20 cellular contexts compared by ENCODE assay signal in genomic region chr10:120646738-120647427, GRCh38.
DNase-seq lines count a peak whose midpoint lies in the region; ATAC-seq, FAIRE-seq and TF ChIP-seq lines count a peak whose summit lies in the region.
"Had no signal": no experiment of that assay in that cellular context is flagged by ENCODE, and none has a peak within 500 bp of the region (broad histone marks: within the 10 kb centered on the region; RNA-seq: fewer than 3 reads in every experiment).

No MANE protein-coding gene starts in this region.

- H3K9me3 Mint-ChIP-seq in natural killer cell (no peaks in the 10 kb centered on the region), immature natural killer cell (peaks cover 0 to 1% (median 0%) of the 10 kb centered on the region in 6 donors)
- no peaks in the 10 kb centered on the region for H3K9me3 Mint-ChIP-seq in natural killer cell treated with Interleukin-12 subunit alpha and Interleukin-12 subunit beta and Interleukin-15 and Interleukin-18, amount 100 ng/mL, for 72 hours
- H3K9me3 Mint-ChIP-seq in CD8-positive, alpha-beta memory T cell: no peaks in the 10 kb centered on the region

- no peaks in the 10 kb centered on the region for H3K4me1 ChIP-seq in CD8-positive, alpha-beta memory T cell (ENCODE audit: insufficient read depth, low read length)
- H3K4me1 ChIP-seq: Caco-2, SJSA1 had no signal

- in situ Hi-C loops in brain microvascular endothelial cell (cut with HindIII; ENCODE audit: low pct_ligation_motif_present, low sequenced_read_pairs): no loop called here

- H3K9me3 ChIP-seq in CD8-positive, alpha-beta memory T cell (ENCODE audit: low read length): no peaks in the 10 kb centered on the region
- H3K9me3 ChIP-seq: Caco-2, SJSA1 had no signal

- CTCF ChIA-PET in CD8-positive, alpha-beta memory T cell (lab: Charles Lee): no interaction called here

- H3K27me3 Mint-ChIP-seq in natural killer cell (ENCODE audit: low read depth in 2 of 2): no peaks in the 10 kb centered on the region
- no peaks in the 10 kb centered on the region for H3K27me3 Mint-ChIP-seq in natural killer cell treated with Interleukin-12 subunit alpha and Interleukin-12 subunit beta and Interleukin-15 and Interleukin-18, amount 100 ng/mL, for 72 hours
- peaks cover 0 to 9% (median 0%) of the 10 kb centered on the region in 3 donors for H3K27me3 Mint-ChIP-seq in immature natural killer cell (ENCODE audit: low read depth in 3 of 3)
- no peaks in the 10 kb centered on the region for H3K27me3 Mint-ChIP-seq in CD8-positive, alpha-beta memory T cell
- H3K27me3 Mint-ChIP-seq: T-cell had no signal

- POLR2A ChIA-PET in CD8-positive, alpha-beta memory T cell (lab: Charles Lee): no interaction called here

- intact Hi-C loops in natural killer cell (cut with micrococcal nuclease): no loop called here

- ATAC-seq in natural killer cell: peak; percentile 26 to 67 (median 43)
- no peak for ATAC-seq in natural killer cell treated with Interleukin-12 subunit alpha and Interleukin-12 subunit beta and Interleukin-15 and Interleukin-18, amount 100 ng/mL, for 72 hours
- ATAC-seq: T-cell had no signal

- no peaks in the 10 kb centered on the region for H3K36me3 Mint-ChIP-seq in natural killer cell
- H3K36me3 Mint-ChIP-seq in natural killer cell treated with Interleukin-12 subunit alpha and Interleukin-12 subunit beta and Interleukin-15 and Interleukin-18, amount 100 ng/mL, for 72 hours: no peaks in the 10 kb centered on the region
- H3K36me3 Mint-ChIP-seq in immature natural killer cell: no peaks in the 10 kb centered on the region
- no peaks in the 10 kb centered on the region for H3K36me3 Mint-ChIP-seq in CD8-positive, alpha-beta memory T cell
- H3K36me3 Mint-ChIP-seq: T-cell had no signal

- peak overlapping the region; percentile 47 for H3K4me3 Mint-ChIP-seq in natural killer cell
- H3K4me3 Mint-ChIP-seq in natural killer cell treated with Interleukin-12 subunit alpha and Interleukin-12 subunit beta and Interleukin-15 and Interleukin-18, amount 100 ng/mL, for 72 hours: no peak overlapping the region
- peak overlapping the region; percentile 53 to 77 (median 73) for H3K4me3 Mint-ChIP-seq in immature natural killer cell
- no peak overlapping the region for H3K4me3 Mint-ChIP-seq in CD8-positive, alpha-beta memory T cell
- H3K4me3 Mint-ChIP-seq: T-cell had no signal

- H3K27ac Mint-ChIP-seq in natural killer cell (peak overlapping the region; percentile 22 to 74), immature natural killer cell (peak overlapping the region in 5 of 6 donors; percentile 26 to 78 (median 42))
- peak overlapping the region in 1 of 2 donors; percentile 8 for H3K27ac Mint-ChIP-seq in natural killer cell treated with Interleukin-12 subunit alpha and Interleukin-12 subunit beta and Interleukin-15 and Interleukin-18, amount 100 ng/mL, for 72 hours
- H3K27ac Mint-ChIP-seq in CD8-positive, alpha-beta memory T cell: no peak overlapping the region
- H3K27ac Mint-ChIP-seq: T-cell had no signal

- H3K27me3 ChIP-seq in brain microvascular endothelial cell (replicated peaks): no peaks in the 10 kb centered on the region
- no peaks in the 10 kb centered on the region for H3K27me3 ChIP-seq in CD8-positive, alpha-beta memory T cell (ENCODE audit: insufficient read depth, low read length, poor library complexity, severe bottlenecking)
- H3K27me3 ChIP-seq: SJSA1 had no signal

- DNase-seq in natural killer cell (no peak), brain microvascular endothelial cell (no peak), immature natural killer cell (no peak), NCI-H2081 treated with DMSO at 0.1 percent for 48 hours (lab: John Stamatoyannopoulos, UW) (no peak), NCI-H2029 treated with DMSO at 0.1 percent for 48 hours (lab: John Stamatoyannopoulos, UW) (no peak), RCC 7860 (ENCODE audit: low spot score) (no peak)
- no peak for DNase-seq in natural killer cell treated with Interleukin-12 subunit alpha and Interleukin-12 subunit beta and Interleukin-15 and Interleukin-18, amount 100 ng/mL, for 72 hours (ENCODE audit: low spot score)
- no peak for DNase-seq in CD8-positive, alpha-beta memory T cell
- DNase-seq: 8988T, C1 segment of cervical spinal cord, Caco-2, IMR-90, MV-4-11, NCI-H1436 treated with DMSO at 0.1 percent for 48 hours, NCI-H2107, NCI-H226, NCI-H526 treated with DMSO at 0.1 percent for 48 hours, T-cell had no signal

- no peak overlapping the region for H3K27ac ChIP-seq in brain microvascular endothelial cell
- H3K27ac ChIP-seq in CD8-positive, alpha-beta memory T cell (ENCODE audit: low read depth, low read length): no peak overlapping the region
- H3K27ac ChIP-seq: SJSA1 had no signal

- no peaks in the 10 kb centered on the region for H3K36me3 ChIP-seq in brain microvascular endothelial cell (replicated peaks)
- H3K36me3 ChIP-seq in CD8-positive, alpha-beta memory T cell (ENCODE audit: insufficient read depth, low read length): no peaks in the 10 kb centered on the region
- H3K36me3 ChIP-seq: SJSA1 had no signal

- no peak for FAIRE-seq in RCC 7860 (lab: Jason Lieb, UNC)
- FAIRE-seq: H54 had no signal

- TF ChIP-seq CTCF in natural killer cell (IDR thresholded peaks at IDR 0.05) (no peak), brain microvascular endothelial cell (IDR thresholded peaks at IDR 0.05; ENCODE audit: low read depth, low read length, missing control alignments) (peak; percentile 23)

- no peak overlapping the region for H3K4me3 ChIP-seq in brain microvascular endothelial cell (ENCODE audit: low read depth, low read length)
- H3K4me3 ChIP-seq in CD8-positive, alpha-beta memory T cell (ENCODE audit: low read length): no peak overlapping the region
- H3K4me3 ChIP-seq: SJSA1 had no signal

- H3K4me1 Mint-ChIP-seq in natural killer cell: peaks cover 34 to 60% of the 10 kb centered on the region in 2 donors
- H3K4me1 Mint-ChIP-seq in natural killer cell treated with Interleukin-12 subunit alpha and Interleukin-12 subunit beta and Interleukin-15 and Interleukin-18, amount 100 ng/mL, for 72 hours (ENCODE audit: low read depth in 2 of 2): peaks cover 23 to 27% of the 10 kb centered on the region in 2 donors
- H3K4me1 Mint-ChIP-seq in immature natural killer cell: peaks cover 42 to 46% of the 10 kb centered on the region in 2 donors
- H3K4me1 Mint-ChIP-seq in CD8-positive, alpha-beta memory T cell: peaks cover 0 to 1% (median 0%) of the 10 kb centered on the region in 3 donors
- H3K4me1 Mint-ChIP-seq: T-cell had no signal

Comparison
In these comparisons a context has a peak if more than half of its experiments do, and no peak if none do; other contexts are left out.
1. ATAC-seq: peak in natural killer cell (3 of 3); none in natural killer cell treated with Interleukin-12 subunit alpha and Interleukin-12 subunit beta and Interleukin-15 and Interleukin-18, amount 100 ng/mL, for 72 hours (0 of 2).
2. H3K4me3 Mint-ChIP-seq: peak in natural killer cell (single experiment) and immature natural killer cell (5 of 5); none in natural killer cell treated with Interleukin-12 subunit alpha and Interleukin-12 subunit beta and Interleukin-15 and Interleukin-18, amount 100 ng/mL, for 72 hours (single experiment) and CD8-positive, alpha-beta memory T cell (0 of 7).
3. H3K27ac Mint-ChIP-seq: peak in natural killer cell (2 of 2) and immature natural killer cell (5 of 6); none in CD8-positive, alpha-beta memory T cell (0 of 8).